1 cellular context compared by ENCODE assay signal in genomic region chr17:44389723-44390202, GRCh38.
TF ChIP-seq lines count a peak whose summit lies in the region.

No MANE protein-coding gene starts in this region.

TF ChIP-seq in HEK293T, 16 proteins besides CTCF, POLR2A, EP300 and RAD21 (continued from another document):
- TF ChIP-seq ZNF384 (IDR thresholded peaks at IDR 0.05) (no peak), HDGF (IDR thresholded peaks at IDR 0.05; ENCODE audit: borderline replicate concordance) (no peak), FOXK2 (IDR thresholded peaks at IDR 0.05) (no peak), CTBP1 (IDR thresholded peaks at IDR 0.05; ENCODE audit: borderline replicate concordance) (no peak), NFRKB (IDR thresholded peaks at IDR 0.05) (no peak), BHLHE40 (IDR thresholded peaks at IDR 0.05; ENCODE audit: borderline replicate concordance) (no peak), SP1 (IDR thresholded peaks at IDR 0.05) (no peak), TARDBP (IDR thresholded peaks at IDR 0.05) (no peak), ARNT (IDR thresholded peaks at IDR 0.05) (no peak), L3MBTL2 (conservative IDR thresholded peaks at IDR 0.05) (no peak), ELF4 (IDR thresholded peaks at IDR 0.05) (no peak), FOXA1 (IDR thresholded peaks at IDR 0.05) (no peak), LEF1 (IDR thresholded peaks at IDR 0.05; ENCODE audit: borderline replicate concordance) (no peak)
TF ChIP-seq in HEK293T: peak in this region for 0.
